Comparison of ENCODE assay signal across 23 cellular contexts in the genomic region with DNA sequence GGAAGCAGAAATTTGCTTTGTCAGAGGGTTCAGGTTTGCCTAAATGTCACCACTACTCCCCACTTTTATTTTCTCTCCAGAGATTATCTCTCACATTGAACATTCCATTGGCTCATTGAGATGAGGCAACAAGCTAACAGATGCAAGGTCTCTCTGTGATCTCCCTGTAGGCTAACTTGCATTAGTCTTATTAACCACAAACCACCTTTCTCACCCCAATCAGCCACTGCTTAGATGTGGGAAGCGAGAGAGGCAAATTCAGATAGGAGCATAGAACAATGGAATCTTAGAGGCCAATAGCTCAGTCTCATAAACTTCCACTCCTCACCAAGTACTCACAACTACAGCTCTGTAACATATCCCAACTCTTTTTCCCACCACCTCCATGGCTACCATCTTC.
"Had no signal": no experiment of that assay in that cellular context is flagged by ENCODE, and none has a peak within 500 bp of the region (broad histone marks: within the 10 kb centered on the region; RNA-seq: fewer than 3 reads in every experiment).

No MANE protein-coding gene starts in this region.

- H3K27me3 ChIP-seq: body of pancreas, tibial nerve, vagina had no signal

- H3K36me3 Mint-ChIP-seq: mesothelial cell of epicardium had no signal

- DNase-seq: activated naive CD4-positive, alpha-beta T cell treated with anti-CD3 and anti-CD28 coated beads for 36 hours; activated naive CD8-positive, alpha-beta T cell treated with anti-CD3 and anti-CD28 coated beads, Interleukin-2, amount 50 U/mL, for 24 hours; body of pancreas; cerebellar nuclear complex; effector memory CD4-positive, alpha-beta T cell; head of caudate nucleus; left cardiac atrium; lower lobe of right lung; right cardiac atrium; small intestine; stimulated activated CD4-positive, alpha-beta T cell treated with anti-CD3 and anti-CD28 coated beads, Interleukin-4, amount 100 ng/mL, for 4 hours; stimulated activated CD8-positive, alpha-beta memory T cell treated with anti-CD3 and anti-CD28 coated beads, Interleukin-4, amount 100 ng/mL, for 48 hours; stimulated activated naive CD4-positive, alpha-beta T cell treated with Interleukin-2 at 50 U/mL for 16 hours; substantia nigra had no signal

- H3K4me3 ChIP-seq: body of pancreas, lower lobe of right lung, tibial nerve, vagina had no signal

- H3K9me3 ChIP-seq: body of pancreas, lower lobe of right lung, vagina had no signal

- H3K4me1 Mint-ChIP-seq: activated naive CD8-positive, alpha-beta T cell treated with anti-CD3 and anti-CD28 coated beads, Interleukin-2, amount 50 U/mL, for 24 hours had no signal

- H3K27me3 Mint-ChIP-seq: activated naive CD8-positive, alpha-beta T cell treated with anti-CD3 and anti-CD28 coated beads, Interleukin-2, amount 50 U/mL, for 24 hours; dendritic cell treated with granulocyte-macrophage colony-stimulating factor and Interleukin-4, amounts not matched to agents 40 ng/mL and 50 ng/mL, for 4 days had no signal

- H3K27ac ChIP-seq: body of pancreas, lower lobe of right lung, tibial nerve, vagina had no signal

- H3K4me1 ChIP-seq: body of pancreas, lower lobe of right lung, tibial nerve, vagina had no signal

- H3K36me3 ChIP-seq: lower lobe of right lung, tibial nerve, vagina had no signal

- H3K27ac Mint-ChIP-seq: activated naive CD4-positive, alpha-beta T cell treated with anti-CD3 and anti-CD28 coated beads for 36 hours; activated naive CD8-positive, alpha-beta T cell treated with anti-CD3 and anti-CD28 coated beads, Interleukin-2, amount 50 U/mL, for 24 hours; activated T-helper 2 cell treated with anti-CD3 and anti-CD28 coated beads, Interferon-gamma antibody, Interleukin-2, Interleukin-4, amounts not matched to agents 10 μg/mL and 5 μg/mL and 100 μg/mL, durations not matched to agents 14 hours and 24 hours and 36 hours; dendritic cell treated with granulocyte-macrophage colony-stimulating factor and Interleukin-4, amounts not matched to agents 40 ng/mL and 50 ng/mL, for 4 days; mesothelial cell of epicardium; progenitor cell of endocrine pancreas; T-helper 2 cell treated with Interferon-gamma antibody and Interleukin-4, amounts not matched to agents 5 μg/mL and 100 μg/mL, for 36 hours had no signal

- FAIRE-seq: frontal cortex, small intestine had no signal

- H3K4me3 Mint-ChIP-seq: activated naive CD4-positive, alpha-beta T cell treated with anti-CD3 and anti-CD28 coated beads for 36 hours; activated naive CD8-positive, alpha-beta T cell treated with anti-CD3 and anti-CD28 coated beads, Interleukin-2, amount 50 U/mL, for 24 hours; dendritic cell treated with granulocyte-macrophage colony-stimulating factor and Interleukin-4, amounts not matched to agents 40 ng/mL and 50 ng/mL, for 4 days; immature natural killer cell; mesothelial cell of epicardium; T-helper 2 cell treated with Interferon-gamma antibody and Interleukin-4, amounts not matched to agents 5 μg/mL and 100 μg/mL, for 36 hours had no signal

- H3K9me3 Mint-ChIP-seq: activated naive CD4-positive, alpha-beta T cell treated with anti-CD3 and anti-CD28 coated beads for 36 hours; activated T-helper 2 cell treated with anti-CD3 and anti-CD28 coated beads, Interferon-gamma antibody, Interleukin-2, Interleukin-4, amounts not matched to agents 10 μg/mL and 5 μg/mL and 100 μg/mL, durations not matched to agents 14 hours and 24 hours and 36 hours; mesothelial cell of epicardium; T-helper 2 cell treated with Interferon-gamma antibody and Interleukin-4, amounts not matched to agents 5 μg/mL and 100 μg/mL, for 36 hours had no signal
